9 cellular contexts compared by ENCODE assay signal in genomic region chr11:69311767-69312385, GRCh38. TPM values are rescaled to one million over a fixed set of nuclear protein-coding genes. Genes with fewer than 3 reads are reported as not detected.
A peak's percentile ranks its signal among the peaks of the same experiment; 100 is the strongest.
DNase-seq lines count a peak whose midpoint lies in the region; ATAC-seq and TF ChIP-seq lines count a peak whose summit lies in the region.
"Had no signal": no experiment of that assay in that cellular context is flagged by ENCODE, and none has a peak within 500 bp of the region (broad histone marks: within the 10 kb centered on the region; RNA-seq: fewer than 3 reads in every experiment).

No MANE protein-coding gene starts in this region.

- H3K27ac ChIP-seq in Karpas-422 (ENCODE audit: low read length) = no peak overlapping the region
- H3K27ac ChIP-seq: WERI-Rb-1 had no signal

- H2AFZ ChIP-seq in Karpas-422 (ENCODE audit: low read length) = no peak overlapping the region

- H3K9me2 ChIP-seq in Karpas-422 (replicated peaks; ENCODE audit: insufficient read depth, low read length) = no peaks in the 10 kb centered on the region

- no peaks in the 10 kb centered on the region for H3K27me3 ChIP-seq in Karpas-422 (ENCODE audit: low read length)

- H3K9me3 ChIP-seq in Karpas-422 (ENCODE audit: low read length) = no peaks in the 10 kb centered on the region

- no peaks in the 10 kb centered on the region for H3K79me2 ChIP-seq in Karpas-422 (ENCODE audit: low read length)

- H3K9me3 Mint-ChIP-seq in activated T-cell treated with anti-CD3 and anti-CD28 coated beads, Interleukin-2, amount 50 U/mL, for 72 hours = no peaks in the 10 kb centered on the region
- no peaks in the 10 kb centered on the region for H3K9me3 Mint-ChIP-seq in natural killer cell
- H3K9me3 Mint-ChIP-seq in endothelial cell (ENCODE audit: unreplicated experiment) = no peaks in the 10 kb centered on the region

- peaks cover 26% of the 10 kb centered on the region for H3K4me1 Mint-ChIP-seq in activated T-cell treated with anti-CD3 and anti-CD28 coated beads, Interleukin-2, amount 50 U/mL, for 72 hours (ENCODE audit: low read depth)
- peaks cover 29 to 32% of the 10 kb centered on the region in 2 donors for H3K4me1 Mint-ChIP-seq in natural killer cell
- peaks cover 12% of the 10 kb centered on the region for H3K4me1 Mint-ChIP-seq in endothelial cell (ENCODE audit: unreplicated experiment)

- peak overlapping the region; percentile 21 for H3K27ac Mint-ChIP-seq in activated T-cell treated with anti-CD3 and anti-CD28 coated beads, Interleukin-2, amount 50 U/mL, for 72 hours
- H3K27ac Mint-ChIP-seq in natural killer cell = peak overlapping the region in 1 of 2 donors; percentile 74
- H3K27ac Mint-ChIP-seq in endothelial cell (ENCODE audit: unreplicated experiment) = no peak overlapping the region

- H3K4me3 Mint-ChIP-seq in activated T-cell treated with anti-CD3 and anti-CD28 coated beads, Interleukin-2, amount 50 U/mL, for 72 hours = peak overlapping the region; percentile 47 to 52
- H3K4me3 Mint-ChIP-seq in natural killer cell (peak overlapping the region; percentile 60), endothelial cell (ENCODE audit: unreplicated experiment) (no peak overlapping the region)

- TF ChIP-seq CTCF in natural killer cell (IDR thresholded peaks at IDR 0.05) (no peak), endothelial cell (IDR thresholded peaks at IDR 0.05; ENCODE audit: unreplicated experiment) (no peak)

- H3K36me3 Mint-ChIP-seq in activated T-cell treated with anti-CD3 and anti-CD28 coated beads, Interleukin-2, amount 50 U/mL, for 72 hours (ENCODE audit: insufficient read depth in 2 of 2) = no peaks in the 10 kb centered on the region
- H3K36me3 Mint-ChIP-seq in natural killer cell (no peaks in the 10 kb centered on the region), endothelial cell (ENCODE audit: low read depth, unreplicated experiment) (no peaks in the 10 kb centered on the region)

- no peak overlapping the region for H3K9ac ChIP-seq in Karpas-422 (ENCODE audit: low read length)

- H3K4me1 ChIP-seq in Karpas-422 (ENCODE audit: low read length) = no peaks in the 10 kb centered on the region

- no peaks in the 10 kb centered on the region for H3K36me3 ChIP-seq in Karpas-422 (ENCODE audit: insufficient read depth, low read length)
- H3K36me3 ChIP-seq: WERI-Rb-1 had no signal

- no peaks in the 10 kb centered on the region for H3K27me3 Mint-ChIP-seq in activated T-cell treated with anti-CD3 and anti-CD28 coated beads, Interleukin-2, amount 50 U/mL, for 72 hours (ENCODE audit: low read depth)
- H3K27me3 Mint-ChIP-seq in natural killer cell (ENCODE audit: low read depth in 2 of 2) (peaks cover 3 to 24% of the 10 kb centered on the region in 2 donors), endothelial cell (ENCODE audit: unreplicated experiment) (peaks cover 14% of the 10 kb centered on the region)

- no peak overlapping the region for H3K4me2 ChIP-seq in Karpas-422 (ENCODE audit: low read depth, low read length, poor library complexity, severe bottlenecking)

- intact Hi-C loops in natural killer cell (cut with micrococcal nuclease) = no loop called here

- ATAC-seq in activated T-cell treated with anti-CD3 and anti-CD28 coated beads, Interleukin-2, amount 50 U/mL, for 72 hours (replicated peaks in 1 of 2) = no peak
- peak in 2 of 3 donors; percentile 54 to 67 for ATAC-seq in natural killer cell
- ATAC-seq in GM19328 (IDR thresholded peaks at IDR 0.05; ENCODE audit: unreplicated experiment) = no peak

- no peaks in the 10 kb centered on the region for H4K20me1 ChIP-seq in Karpas-422 (ENCODE audit: insufficient read depth, low read depth, low read length)

- DNase-seq in GF-D8 (lab: John Stamatoyannopoulos, UW) (peak; percentile 87), NCI-H69 (lab: John Stamatoyannopoulos, UW) (peak; percentile 6), natural killer cell (no peak), Karpas-422 (no peak), endothelial cell (ENCODE audit: low spot score) (no peak)
- no peak for DNase-seq in activated T-cell treated with anti-CD3 and anti-CD28 coated beads, Interleukin-2, amount 50 U/mL, for 72 hours
- DNase-seq in stimulated activated CD4-positive, alpha-beta T cell treated with anti-CD3 and anti-CD28 coated beads, Interleukin-12 subunit alpha, Interleukin-12 subunit beta, amount 100 ng/mL, for 4 hours = no peak
- DNase-seq: WERI-Rb-1 had no signal

- H3K4me3 ChIP-seq in Karpas-422 (ENCODE audit: low read length) = no peak overlapping the region

RNA-seq across cellular contexts. Expression of gene MYEOV, which starts 17.9 kb away (rescaled TPM):
- total RNA-seq in activated T-cell treated with anti-CD3 and anti-CD28 coated beads, Interleukin-2, amount 50 U/mL, for 72 hours = under 1 TPM; 0.42 to 0.67 TPM
- total RNA-seq in natural killer cell (1 to 10 TPM in 2 of 3 donors, not detected in 1; 1.1 to 1.2 TPM), endothelial cell (ENCODE audit: unreplicated experiment) (not detected)
- total RNA-seq in Karpas-422 (2014; rRNA removed; shearing (Covaris generic); ENCODE audit: low replicate concordance) = 0.22 and 0.25 TPM in 2 replicates

Comparison
In these comparisons a context has a peak if more than half of its experiments do, and no peak if none do; other contexts are left out.
1. DNase-seq: peak in GF-D8 (single experiment) and NCI-H69 (single experiment); none in activated T-cell treated with anti-CD3 and anti-CD28 coated beads, Interleukin-2, amount 50 U/mL, for 72 hours (0 of 2), natural killer cell (single experiment), Karpas-422 (single experiment), endothelial cell (single experiment) and stimulated activated CD4-positive, alpha-beta T cell treated with anti-CD3 and anti-CD28 coated beads, Interleukin-12 subunit alpha, Interleukin-12 subunit beta, amount 100 ng/mL, for 4 hours (single experiment).
2. ATAC-seq: peak in natural killer cell (2 of 3); none in activated T-cell treated with anti-CD3 and anti-CD28 coated beads, Interleukin-2, amount 50 U/mL, for 72 hours (0 of 2) and GM19328 (single experiment).